In genomic region chrX:152958047-152958446, GRCh38 we compare ENCODE assay signal across 9 cellular contexts. TPM values are rescaled to one million over a fixed set of nuclear protein-coding genes. Genes with fewer than 3 reads are reported as not detected.
DNase-seq lines count a peak whose midpoint lies in the region; ATAC-seq, FAIRE-seq and TF ChIP-seq lines count a peak whose summit lies in the region.
"Had no signal": no experiment of that assay in that cellular context is flagged by ENCODE, and none has a peak within 500 bp of the region (broad histone marks: within the 10 kb centered on the region; RNA-seq: fewer than 3 reads in every experiment).

No MANE protein-coding gene starts in this region.

- TF ChIP-seq CTCF in MM.1S (IDR thresholded peaks at IDR 0.05; ENCODE audit: low read length): no peak
- TF ChIP-seq CTCF in mammary epithelial cell (conservative IDR thresholded peaks at IDR 0.05 in 1 of 2, IDR thresholded peaks at IDR 0.05 in 1 of 2; ENCODE audit: extremely low read depth in 1 of 2, insufficient read depth in 1 of 2, low read depth in 1 of 2, low read length in 2 of 2): no peak
- TF ChIP-seq CTCF in psoas muscle (IDR thresholded peaks at IDR 0.05): no peak
- TF ChIP-seq CTCF in D721Med (IDR thresholded peaks at IDR 0.05; ENCODE audit: insufficient read depth, missing control alignments): no peak

- H3K4me2 ChIP-seq in MM.1S (ENCODE audit: low read depth, low read length) (no peak overlapping the region), mammary epithelial cell (ENCODE audit: insufficient read depth, low read depth, low read length) (no peak overlapping the region)

- H3K79me2 ChIP-seq in MM.1S (ENCODE audit: low read length) (no peaks in the 10 kb centered on the region), mammary epithelial cell (ENCODE audit: insufficient read depth, low read length) (no peaks in the 10 kb centered on the region)

- no TSS peak for BruUV-seq in mammary epithelial cell (replicated peaks; lab: Mats Ljungman, UMichigan)

- CTCF ChIA-PET in mammary epithelial cell (lab: Charles Lee; ENCODE audit: low non-redundant PET): no interaction called here

- H3K4me3 ChIP-seq in MM.1S (ENCODE audit: low read length) (no peak overlapping the region), mammary epithelial cell (replicated peaks in 1 of 3; ENCODE audit: insufficient read depth in 1 of 3, low read depth in 2 of 3, low read length in 3 of 3) (no peak overlapping the region), psoas muscle (peak overlapping the region; percentile 61)

- no peak for FAIRE-seq in D721Med (lab: Jason Lieb, UNC)

- no peaks in the 10 kb centered on the region for H3K36me3 ChIP-seq in MM.1S (replicated peaks; ENCODE audit: insufficient read depth, low read length)
- H3K36me3 ChIP-seq in mammary epithelial cell (ENCODE audit: insufficient read depth, low read length): no peaks in the 10 kb centered on the region
- H3K36me3 ChIP-seq in psoas muscle (ENCODE audit: insufficient read depth in 1 of 2, low read depth in 1 of 2): no peaks in the 10 kb centered on the region

- H4K20me1 ChIP-seq in MM.1S (ENCODE audit: insufficient read depth, low read length): no peaks in the 10 kb centered on the region
- H4K20me1 ChIP-seq in mammary epithelial cell (ENCODE audit: insufficient read depth, low read length): no peaks in the 10 kb centered on the region

- DNase-seq in GDM1 (lab: John Stamatoyannopoulos, UW) (peak; percentile 12), MM.1S (no peak), mammary epithelial cell (no peak), psoas muscle (no peak), D721Med (ENCODE audit: insufficient read length, low spot score) (no peak), NCI-H1105 (lab: John Stamatoyannopoulos, UW) (no peak), ureter (ENCODE audit: low spot score) (no peak)

- H3K4me1 ChIP-seq in MM.1S (ENCODE audit: low read length) (no peaks in the 10 kb centered on the region), mammary epithelial cell (ENCODE audit: insufficient read depth, low read length) (no peaks in the 10 kb centered on the region), psoas muscle (no peaks in the 10 kb centered on the region)

- H3K9me2 ChIP-seq in MM.1S (replicated peaks; ENCODE audit: insufficient read depth, low read length): no peaks in the 10 kb centered on the region

- H3K9me3 ChIP-seq in MM.1S (replicated peaks; ENCODE audit: insufficient read depth, low read length): no peaks in the 10 kb centered on the region
- no peaks in the 10 kb centered on the region for H3K9me3 ChIP-seq in mammary epithelial cell (replicated peaks; ENCODE audit: insufficient read depth, low read length)
- H3K9me3 ChIP-seq in psoas muscle: no peaks in the 10 kb centered on the region

- H3K27ac ChIP-seq in MM.1S (ENCODE audit: low read length) (no peak overlapping the region), mammary epithelial cell (ENCODE audit: insufficient read depth, low read depth, low read length) (peak overlapping the region; percentile 36), psoas muscle (peak overlapping the region; percentile 71)

- H3K9ac ChIP-seq in MM.1S (ENCODE audit: low read length) (no peak overlapping the region), mammary epithelial cell (ENCODE audit: insufficient read depth, low read length) (no peak overlapping the region)

- WGBS in mammary epithelial cell (ENCODE audit: low coverage, missing lambda C conversion rate): 37% methylated on average over 5 of the region's 5 CpGs
- WGBS in psoas muscle, 3 donors: 76 to 91% (median 84%) methylated on average over 5 of the region's 5 CpGs

- H3K27me3 ChIP-seq in MM.1S (replicated peaks; ENCODE audit: insufficient read depth, low read length): no peaks in the 10 kb centered on the region
- no peaks in the 10 kb centered on the region for H3K27me3 ChIP-seq in mammary epithelial cell (ENCODE audit: insufficient read depth, low read length)
- peaks cover 0 to 8% (median 0%) of the 10 kb centered on the region in 3 donors for H3K27me3 ChIP-seq in psoas muscle (ENCODE audit: insufficient read depth in 3 of 3, low read length in 2 of 3)

- no peaks in the 10 kb centered on the region for H3F3A ChIP-seq in MM.1S (ENCODE audit: insufficient read depth, low read length)

- in situ Hi-C loops in mammary epithelial cell (cut with MboI; ENCODE audit: low sequenced_read_pairs in 2 of 2): no loop called here

- intact Hi-C loops in mammary epithelial cell (cut with micrococcal nuclease) (loop anchor here (2.0 kb wide), 1 partner anchor 549 kb away; no protein-coding TSS in a partner anchor), psoas muscle (cut with DNase I) (loop anchor here in 1 of 2 donors (2.0 to 10.0 kb wide), 3 partner anchors 547 to 1577 kb away; no protein-coding TSS in a partner anchor)

- H2AFZ ChIP-seq in MM.1S (ENCODE audit: low read length): peak overlapping the region; percentile 78
- H2AFZ ChIP-seq in mammary epithelial cell (ENCODE audit: low read depth, low read length): peak overlapping the region; percentile 51

- dilution Hi-C loops in mammary epithelial cell (cut with HindIII; ENCODE audit: low sequenced_read_pairs): no loop called here

- ATAC-seq in psoas muscle (no peak), HG03571 (IDR thresholded peaks at IDR 0.05; ENCODE audit: unreplicated experiment) (no peak)

RNA-seq across cellular contexts. Expression of gene PNMA5, which starts 35.9 kb away (rescaled TPM):
- total RNA-seq in mammary epithelial cell (not detected), psoas muscle (not detected), ureter (not detected)
- polyA plus RNA-seq in mammary epithelial cell (not detected), psoas muscle (not detected)
- polyA minus RNA-seq in mammary epithelial cell: not detected
- total RNA-seq: H9 had no signal
